In genomic region chr10:119575998-119576397, GRCh38 we compare ENCODE assay signal across 18 cellular contexts. TPM values are rescaled to one million over a fixed set of nuclear protein-coding genes. Genes with fewer than 3 reads are reported as not detected.
DNase-seq lines count a peak whose midpoint lies in the region; ATAC-seq lines count a peak whose summit lies in the region.
"Had no signal": no experiment of that assay in that cellular context is flagged by ENCODE, and none has a peak within 500 bp of the region (broad histone marks: within the 10 kb centered on the region; RNA-seq: fewer than 3 reads in every experiment).

No MANE protein-coding gene starts in this region.

- H3K9me3 Mint-ChIP-seq in stimulated activated naive CD8-positive, alpha-beta T cell treated with anti-CD3 and anti-CD28 coated beads, Interleukin-15, Interleukin-2, amounts not matched to agents 100 ng/mL and 50 ng/mL, for 24 hours: no peaks in the 10 kb centered on the region
- no peaks in the 10 kb centered on the region for H3K9me3 Mint-ChIP-seq in activated CD4-positive, alpha-beta memory T cell treated with anti-CD3 and anti-CD28 coated beads, Interleukin-2, amount 10 ng/mL, durations not matched to agents 7 days and 5 days
- H3K9me3 Mint-ChIP-seq in immature natural killer cell: peaks cover 0 to 2% (median 0%) of the 10 kb centered on the region in 6 donors
- H3K9me3 Mint-ChIP-seq: WTC11 had no signal

- CTCF ChIA-PET in activated CD4-positive, alpha-beta memory T cell treated with anti-CD3 and anti-CD28 coated beads, Interleukin-2, amount 10 ng/mL, durations not matched to agents 7 days and 5 days (lab: Charles Lee): interaction anchor here (1.1 to 2.3 kb wide), 2 partner anchors 26 to 77 kb away, joined by 3 to 8 read pairs; no protein-coding TSS in a partner anchor

- peaks cover 26% of the 10 kb centered on the region for H3K4me1 Mint-ChIP-seq in stimulated activated naive CD8-positive, alpha-beta T cell treated with anti-CD3 and anti-CD28 coated beads, Interleukin-15, Interleukin-2, amounts not matched to agents 100 ng/mL and 50 ng/mL, for 24 hours (ENCODE audit: low read depth)
- H3K4me1 Mint-ChIP-seq in activated CD4-positive, alpha-beta memory T cell treated with anti-CD3 and anti-CD28 coated beads, Interleukin-2, amount 10 ng/mL, durations not matched to agents 7 days and 5 days: peaks cover 24% of the 10 kb centered on the region
- peaks cover 20 to 30% of the 10 kb centered on the region in 2 donors for H3K4me1 Mint-ChIP-seq in immature natural killer cell
- H3K4me1 Mint-ChIP-seq: WTC11 had no signal

- ATAC-seq in stimulated activated naive CD8-positive, alpha-beta T cell treated with anti-CD3 and anti-CD28 coated beads, Interleukin-15, Interleukin-2, amounts not matched to agents 100 U/mL and 50 U/mL, for 24 hours: no peak

- H3K4me3 Mint-ChIP-seq in stimulated activated naive CD8-positive, alpha-beta T cell treated with anti-CD3 and anti-CD28 coated beads, Interleukin-15, Interleukin-2, amounts not matched to agents 100 ng/mL and 50 ng/mL, for 24 hours: no peak overlapping the region
- H3K4me3 Mint-ChIP-seq in activated CD4-positive, alpha-beta memory T cell treated with anti-CD3 and anti-CD28 coated beads, Interleukin-2, amount 10 ng/mL, durations not matched to agents 7 days and 5 days: no peak overlapping the region
- H3K4me3 Mint-ChIP-seq in immature natural killer cell: peak overlapping the region; percentile 65 to 86 (median 76)
- H3K4me3 Mint-ChIP-seq: WTC11 had no signal

- DNase-seq in stimulated activated naive CD8-positive, alpha-beta T cell treated with anti-CD3 and anti-CD28 coated beads, Interleukin-15, Interleukin-2, amounts not matched to agents 100 U/mL and 50 U/mL, for 24 hours: no peak
- DNase-seq in activated CD4-positive, alpha-beta memory T cell treated with anti-CD3 and anti-CD28 coated beads, Interleukin-2, amount 10 ng/mL, durations not matched to agents 7 days and 5 days: no peak
- peak; percentile 39 to 47 (median 40) for DNase-seq in immature natural killer cell
- no peak for DNase-seq in HT-29 (ENCODE audit: low spot score)
- DNase-seq in activated gamma-delta T cell (lab: John Stamatoyannopoulos, UW): no peak
- no peak for DNase-seq in NCI-H2029 treated with DMSO at 0.1 percent for 48 hours (lab: John Stamatoyannopoulos, UW)
- DNase-seq: activated CD4-positive, alpha-beta T cell treated with anti-CD3 and anti-CD28 coated beads, Interleukin-2, amount 50 U/mL, for 4 hours; HCEC 1CT; heart right ventricle; left cardiac atrium; NCI-H1105 treated with DMSO at 0.1 percent for 48 hours; NCI-H2081 treated with DMSO at 0.1 percent for 48 hours; NCI-H774; occipital lobe; T-helper 9 cell had no signal

- H3K27me3 Mint-ChIP-seq in stimulated activated naive CD8-positive, alpha-beta T cell treated with anti-CD3 and anti-CD28 coated beads, Interleukin-15, Interleukin-2, amounts not matched to agents 100 ng/mL and 50 ng/mL, for 24 hours: no peaks in the 10 kb centered on the region
- no peaks in the 10 kb centered on the region for H3K27me3 Mint-ChIP-seq in activated CD4-positive, alpha-beta memory T cell treated with anti-CD3 and anti-CD28 coated beads, Interleukin-2, amount 10 ng/mL, durations not matched to agents 7 days and 5 days
- H3K27me3 Mint-ChIP-seq in immature natural killer cell (ENCODE audit: low read depth in 3 of 3): peaks cover 2 to 6% (median 6%) of the 10 kb centered on the region in 3 donors
- H3K27me3 Mint-ChIP-seq: activated naive CD8-positive, alpha-beta T cell had no signal

- peaks cover 59% of the 10 kb centered on the region for H3K36me3 Mint-ChIP-seq in stimulated activated naive CD8-positive, alpha-beta T cell treated with anti-CD3 and anti-CD28 coated beads, Interleukin-15, Interleukin-2, amounts not matched to agents 100 ng/mL and 50 ng/mL, for 24 hours (ENCODE audit: low read depth)
- peaks cover 55% of the 10 kb centered on the region for H3K36me3 Mint-ChIP-seq in activated CD4-positive, alpha-beta memory T cell treated with anti-CD3 and anti-CD28 coated beads, Interleukin-2, amount 10 ng/mL, durations not matched to agents 7 days and 5 days (ENCODE audit: low read depth)
- H3K36me3 Mint-ChIP-seq in immature natural killer cell: peaks cover 23 to 49% (median 43%) of the 10 kb centered on the region in 3 donors

- POLR2A ChIA-PET in activated CD4-positive, alpha-beta memory T cell treated with anti-CD3 and anti-CD28 coated beads, Interleukin-2, amount 10 ng/mL, durations not matched to agents 7 days and 5 days (lab: Charles Lee): interaction anchor here (0.9 to 1.4 kb wide), 3 partner anchors 18 to 34 kb away, joined by 3 to 7 read pairs (median 4); partner anchors contain the start of gene RGS10

- peak overlapping the region; percentile 72 for H3K27ac Mint-ChIP-seq in stimulated activated naive CD8-positive, alpha-beta T cell treated with anti-CD3 and anti-CD28 coated beads, Interleukin-15, Interleukin-2, amounts not matched to agents 100 ng/mL and 50 ng/mL, for 24 hours
- H3K27ac Mint-ChIP-seq in activated CD4-positive, alpha-beta memory T cell treated with anti-CD3 and anti-CD28 coated beads, Interleukin-2, amount 10 ng/mL, durations not matched to agents 7 days and 5 days: peak overlapping the region; percentile 70
- H3K27ac Mint-ChIP-seq in immature natural killer cell: peak overlapping the region; percentile 87 to 94 (median 92)
- H3K27ac Mint-ChIP-seq: WTC11 had no signal

RNA-seq across cellular contexts. Expression of gene TIAL1, which starts 20.8 kb away (rescaled TPM):
- total RNA-seq in activated CD4-positive, alpha-beta memory T cell treated with anti-CD3 and anti-CD28 coated beads, Interleukin-2, amount 10 ng/mL, durations not matched to agents 7 days and 5 days: 100 to 1,000 TPM; 168 to 170 TPM
- 10 to 100 TPM in 2 of 3 donors, 1 to 10 TPM in 1; 5.5 to 14.2 (median 10.9) TPM for polyA plus RNA-seq in immature natural killer cell
- total RNA-seq in HT-29 (2014; rRNA removed; shearing (Covaris generic)): 26.6 and 27.0 TPM in 2 replicates

RNA-seq across cellular contexts. Expression of gene RGS10, which starts 33.5 kb away (rescaled TPM):
- 100 to 1,000 TPM; 137 to 140 TPM for total RNA-seq in activated CD4-positive, alpha-beta memory T cell treated with anti-CD3 and anti-CD28 coated beads, Interleukin-2, amount 10 ng/mL, durations not matched to agents 7 days and 5 days
- 10 to 100 TPM; 11.8 to 48.4 (median 40.7) TPM for polyA plus RNA-seq in immature natural killer cell
- total RNA-seq in HT-29 (2014; rRNA removed; shearing (Covaris generic)): 2.7 and 4.0 TPM in 2 replicates

Comparison
In these comparisons a context has a peak if more than half of its experiments do, and no peak if none do; other contexts are left out.
1. H3K4me3 Mint-ChIP-seq: peak in immature natural killer cell (5 of 5); none in stimulated activated naive CD8-positive, alpha-beta T cell treated with anti-CD3 and anti-CD28 coated beads, Interleukin-15, Interleukin-2, amounts not matched to agents 100 ng/mL and 50 ng/mL, for 24 hours (single experiment) and activated CD4-positive, alpha-beta memory T cell treated with anti-CD3 and anti-CD28 coated beads, Interleukin-2, amount 10 ng/mL, durations not matched to agents 7 days and 5 days (single experiment).
2. DNase-seq: peak in immature natural killer cell (3 of 3); none in stimulated activated naive CD8-positive, alpha-beta T cell treated with anti-CD3 and anti-CD28 coated beads, Interleukin-15, Interleukin-2, amounts not matched to agents 100 U/mL and 50 U/mL, for 24 hours (single experiment), activated CD4-positive, alpha-beta memory T cell treated with anti-CD3 and anti-CD28 coated beads, Interleukin-2, amount 10 ng/mL, durations not matched to agents 7 days and 5 days (single experiment), HT-29 (single experiment), activated gamma-delta T cell (single experiment) and NCI-H2029 treated with DMSO at 0.1 percent for 48 hours (single experiment).
3. RNA of gene RGS10, which starts 33.5 kb away (total RNA-seq): 137 to 140 TPM in activated CD4-positive, alpha-beta memory T cell treated with anti-CD3 and anti-CD28 coated beads, Interleukin-2, amount 10 ng/mL, durations not matched to agents 7 days and 5 days; 2.7 to 4.0 TPM in HT-29; every median in the first group is over 10 times any median in the second.
4. Peak in every context shown above with its lines, with median percentiles within 50 percentile points of each other: H3K27ac Mint-ChIP-seq.